Comparison of ENCODE assay signal across 1 cellular context in the genomic region with DNA sequence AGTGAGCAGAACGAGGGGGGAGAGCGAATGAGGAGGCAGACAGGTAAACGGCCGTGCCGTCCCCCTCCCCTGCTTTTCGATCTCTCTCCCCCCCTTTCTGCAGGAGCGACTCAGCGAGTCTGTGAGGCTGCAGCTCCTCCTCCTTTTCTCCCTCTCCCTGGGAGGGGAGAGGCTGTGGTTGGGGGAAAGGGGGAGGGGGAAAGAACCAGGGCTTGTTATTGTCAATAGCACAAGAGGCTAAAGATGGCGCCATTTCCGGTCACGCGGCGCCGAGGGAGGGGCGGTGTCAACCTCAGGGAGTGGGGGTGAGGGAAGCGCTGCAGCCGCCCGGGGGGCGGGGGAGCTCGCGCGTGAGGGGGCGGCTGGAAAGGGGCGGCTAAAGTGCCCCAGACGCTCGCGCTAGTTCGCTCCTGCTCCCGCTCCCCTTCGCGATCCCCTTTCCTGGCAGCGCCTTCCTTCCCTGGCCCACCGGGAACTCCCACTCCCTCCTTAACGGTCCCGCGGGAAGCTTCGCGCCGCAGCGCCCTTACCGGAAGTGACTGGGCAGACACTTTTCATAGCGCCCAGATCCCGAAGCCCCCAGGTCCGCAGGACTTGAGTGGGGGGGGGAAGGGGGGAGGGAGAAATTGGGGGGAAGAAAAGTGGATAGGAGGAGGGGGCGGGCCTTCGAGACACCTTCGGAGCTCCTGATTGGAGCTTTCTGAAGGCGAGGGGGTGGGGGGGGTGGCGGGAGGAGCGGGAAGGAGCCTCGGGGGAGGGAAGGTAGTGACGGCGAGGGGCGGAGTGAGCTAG.
TF ChIP-seq lines count a peak whose summit lies in the region.

A gene (minus strand): TSS at position 121 of the 792 bp plus-strand sequence. CDS start 324 bp downstream, outside the sequence.

TF ChIP-seq in HepG2, 621 proteins besides CTCF, POLR2A, EP300 and RAD21 (continued from another document and continues in another):
- TF ChIP-seq, protein P1, sequence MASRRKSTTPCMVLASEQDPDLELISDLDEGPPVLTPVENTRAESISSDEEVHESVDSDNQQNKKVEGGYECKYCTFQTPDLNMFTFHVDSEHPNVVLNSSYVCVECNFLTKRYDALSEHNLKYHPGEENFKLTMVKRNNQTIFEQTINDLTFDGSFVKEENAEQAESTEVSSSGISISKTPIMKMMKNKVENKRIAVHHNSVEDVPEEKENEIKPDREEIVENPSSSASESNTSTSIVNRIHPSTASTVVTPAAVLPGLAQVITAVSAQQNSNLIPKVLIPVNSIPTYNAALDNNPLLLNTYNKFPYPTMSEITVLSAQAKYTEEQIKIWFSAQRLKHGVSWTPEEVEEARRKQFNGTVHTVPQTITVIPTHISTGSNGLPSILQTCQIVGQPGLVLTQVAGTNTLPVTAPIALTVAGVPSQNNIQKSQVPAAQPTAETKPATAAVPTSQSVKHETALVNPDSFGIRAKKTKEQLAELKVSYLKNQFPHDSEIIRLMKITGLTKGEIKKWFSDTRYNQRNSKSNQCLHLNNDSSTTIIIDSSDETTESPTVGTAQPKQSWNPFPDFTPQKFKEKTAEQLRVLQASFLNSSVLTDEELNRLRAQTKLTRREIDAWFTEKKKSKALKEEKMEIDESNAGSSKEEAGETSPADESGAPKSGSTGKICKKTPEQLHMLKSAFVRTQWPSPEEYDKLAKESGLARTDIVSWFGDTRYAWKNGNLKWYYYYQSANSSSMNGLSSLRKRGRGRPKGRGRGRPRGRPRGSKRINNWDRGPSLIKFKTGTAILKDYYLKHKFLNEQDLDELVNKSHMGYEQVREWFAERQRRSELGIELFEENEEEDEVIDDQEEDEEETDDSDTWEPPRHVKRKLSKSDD (CRISPR knock-in tag; IDR thresholded peaks at IDR 0.05; ENCODE audit: low read depth), result no peak
- TF ChIP-seq, protein P2, sequence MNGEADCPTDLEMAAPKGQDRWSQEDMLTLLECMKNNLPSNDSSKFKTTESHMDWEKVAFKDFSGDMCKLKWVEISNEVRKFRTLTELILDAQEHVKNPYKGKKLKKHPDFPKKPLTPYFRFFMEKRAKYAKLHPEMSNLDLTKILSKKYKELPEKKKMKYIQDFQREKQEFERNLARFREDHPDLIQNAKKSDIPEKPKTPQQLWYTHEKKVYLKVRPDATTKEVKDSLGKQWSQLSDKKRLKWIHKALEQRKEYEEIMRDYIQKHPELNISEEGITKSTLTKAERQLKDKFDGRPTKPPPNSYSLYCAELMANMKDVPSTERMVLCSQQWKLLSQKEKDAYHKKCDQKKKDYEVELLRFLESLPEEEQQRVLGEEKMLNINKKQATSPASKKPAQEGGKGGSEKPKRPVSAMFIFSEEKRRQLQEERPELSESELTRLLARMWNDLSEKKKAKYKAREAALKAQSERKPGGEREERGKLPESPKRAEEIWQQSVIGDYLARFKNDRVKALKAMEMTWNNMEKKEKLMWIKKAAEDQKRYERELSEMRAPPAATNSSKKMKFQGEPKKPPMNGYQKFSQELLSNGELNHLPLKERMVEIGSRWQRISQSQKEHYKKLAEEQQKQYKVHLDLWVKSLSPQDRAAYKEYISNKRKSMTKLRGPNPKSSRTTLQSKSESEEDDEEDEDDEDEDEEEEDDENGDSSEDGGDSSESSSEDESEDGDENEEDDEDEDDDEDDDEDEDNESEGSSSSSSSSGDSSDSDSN (CRISPR knock-in tag; IDR thresholded peaks at IDR 0.05), result peak; percentile 15; the same call in 1 of the 2 replicates
- TF ChIP-seq ELF1 (CRISPR knock-in tag; IDR thresholded peaks at IDR 0.05) (peak; percentile 40; the same call in 1 of the 2 replicates), RXRA (CRISPR knock-in tag; IDR thresholded peaks at IDR 0.05) (0 out of 2 replicates have a peak, but pooled peaks have one; percentile 22), RBFOX2 (IDR thresholded peaks at IDR 0.05; ENCODE audit: low read depth, low read length) (peak; percentile 73), CHD2 (IDR thresholded peaks at IDR 0.05; ENCODE audit: low read depth, low read length) (peak; percentile 74), ZNF570 (CRISPR knock-in tag; IDR thresholded peaks at IDR 0.05; ENCODE audit: borderline replicate concordance) (no peak), ZNF292 (CRISPR knock-in tag; IDR thresholded peaks at IDR 0.05; ENCODE audit: borderline replicate concordance, low read depth) (0 out of 2 replicates have a peak, but pooled peaks have one; percentile 34), ZNF598 (CRISPR knock-in tag; IDR thresholded peaks at IDR 0.05; ENCODE audit: borderline replicate concordance) (no peak), ZNF816 (CRISPR knock-in tag; IDR thresholded peaks at IDR 0.05; ENCODE audit: borderline replicate concordance) (peak; percentile 66; the same call in 1 of the 2 replicates), NFKB2 (CRISPR knock-in tag; IDR thresholded peaks at IDR 0.05; ENCODE audit: borderline replicate concordance) (0 out of 2 replicates have a peak, but pooled peaks have one; percentile 28), ZNF556 (CRISPR knock-in tag; IDR thresholded peaks at IDR 0.05; ENCODE audit: borderline replicate concordance) (no peak; the same call in 1 of the 2 replicates), BHLHE40 (IDR thresholded peaks at IDR 0.05; ENCODE audit: low read length) (peak; percentile 74), PHF5A (CRISPR knock-in tag; IDR thresholded peaks at IDR 0.05; ENCODE audit: low read depth, unreplicated experiment) (peak; percentile 31), ZNF30 (CRISPR knock-in tag; IDR thresholded peaks at IDR 0.05) (no peak), PHF20 (CRISPR knock-in tag; IDR thresholded peaks at IDR 0.05) (peak; percentile 43; the same call in 1 of the 2 replicates), SAP130 (CRISPR knock-in tag; IDR thresholded peaks at IDR 0.05; ENCODE audit: low read depth) (peak; percentile 56), ZFYVE20 (CRISPR knock-in tag; IDR thresholded peaks at IDR 0.05; ENCODE audit: borderline replicate concordance, low read depth) (no peak), PAF1 (CRISPR knock-in tag; IDR thresholded peaks at IDR 0.05) (no peak), ZNF782 (CRISPR knock-in tag; IDR thresholded peaks at IDR 0.05; ENCODE audit: borderline replicate concordance) (no peak), FOXP1 (IDR thresholded peaks at IDR 0.05) (no peak), FOXP1 (CRISPR knock-in tag; IDR thresholded peaks at IDR 0.05) (peak; percentile 7; the same call in 1 of the 2 replicates), RAD51 (IDR thresholded peaks at IDR 0.05; ENCODE audit: borderline replicate concordance) (peak; percentile 23; the same call in 1 of the 2 replicates), CREM (IDR thresholded peaks at IDR 0.05) (peak; percentile 37; the same call in 1 of the 2 replicates), CREM (CRISPR knock-in tag; IDR thresholded peaks at IDR 0.05) (no peak), FOXA3 (CRISPR knock-in tag; IDR thresholded peaks at IDR 0.05) (peak; percentile 54; the same call in 1 of the 2 replicates)
- TF ChIP-seq, protein P3, sequence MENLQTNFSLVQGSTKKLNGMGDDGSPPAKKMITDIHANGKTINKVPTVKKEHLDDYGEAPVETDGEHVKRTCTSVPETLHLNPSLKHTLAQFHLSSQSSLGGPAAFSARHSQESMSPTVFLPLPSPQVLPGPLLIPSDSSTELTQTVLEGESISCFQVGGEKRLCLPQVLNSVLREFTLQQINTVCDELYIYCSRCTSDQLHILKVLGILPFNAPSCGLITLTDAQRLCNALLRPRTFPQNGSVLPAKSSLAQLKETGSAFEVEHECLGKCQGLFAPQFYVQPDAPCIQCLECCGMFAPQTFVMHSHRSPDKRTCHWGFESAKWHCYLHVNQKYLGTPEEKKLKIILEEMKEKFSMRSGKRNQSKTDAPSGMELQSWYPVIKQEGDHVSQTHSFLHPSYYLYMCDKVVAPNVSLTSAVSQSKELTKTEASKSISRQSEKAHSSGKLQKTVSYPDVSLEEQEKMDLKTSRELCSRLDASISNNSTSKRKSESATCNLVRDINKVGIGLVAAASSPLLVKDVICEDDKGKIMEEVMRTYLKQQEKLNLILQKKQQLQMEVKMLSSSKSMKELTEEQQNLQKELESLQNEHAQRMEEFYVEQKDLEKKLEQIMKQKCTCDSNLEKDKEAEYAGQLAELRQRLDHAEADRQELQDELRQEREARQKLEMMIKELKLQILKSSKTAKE (CRISPR knock-in tag; IDR thresholded peaks at IDR 0.05; ENCODE audit: borderline replicate concordance), result 0 out of 2 replicates have a peak, but pooled peaks have one; percentile 27
- TF ChIP-seq, protein P4, sequence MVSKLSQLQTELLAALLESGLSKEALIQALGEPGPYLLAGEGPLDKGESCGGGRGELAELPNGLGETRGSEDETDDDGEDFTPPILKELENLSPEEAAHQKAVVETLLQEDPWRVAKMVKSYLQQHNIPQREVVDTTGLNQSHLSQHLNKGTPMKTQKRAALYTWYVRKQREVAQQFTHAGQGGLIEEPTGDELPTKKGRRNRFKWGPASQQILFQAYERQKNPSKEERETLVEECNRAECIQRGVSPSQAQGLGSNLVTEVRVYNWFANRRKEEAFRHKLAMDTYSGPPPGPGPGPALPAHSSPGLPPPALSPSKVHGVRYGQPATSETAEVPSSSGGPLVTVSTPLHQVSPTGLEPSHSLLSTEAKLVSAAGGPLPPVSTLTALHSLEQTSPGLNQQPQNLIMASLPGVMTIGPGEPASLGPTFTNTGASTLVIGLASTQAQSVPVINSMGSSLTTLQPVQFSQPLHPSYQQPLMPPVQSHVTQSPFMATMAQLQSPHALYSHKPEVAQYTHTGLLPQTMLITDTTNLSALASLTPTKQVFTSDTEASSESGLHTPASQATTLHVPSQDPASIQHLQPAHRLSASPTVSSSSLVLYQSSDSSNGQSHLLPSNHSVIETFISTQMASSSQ (IDR thresholded peaks at IDR 0.05; ENCODE audit: low read depth), result 0 out of 2 replicates have a peak, but pooled peaks have one; percentile 16
- TF ChIP-seq, protein P4 (CRISPR knock-in tag; IDR thresholded peaks at IDR 0.05; ENCODE audit: borderline replicate concordance), result peak; percentile 43; the same call in 1 of the 2 replicates
- TF ChIP-seq, protein P5, sequence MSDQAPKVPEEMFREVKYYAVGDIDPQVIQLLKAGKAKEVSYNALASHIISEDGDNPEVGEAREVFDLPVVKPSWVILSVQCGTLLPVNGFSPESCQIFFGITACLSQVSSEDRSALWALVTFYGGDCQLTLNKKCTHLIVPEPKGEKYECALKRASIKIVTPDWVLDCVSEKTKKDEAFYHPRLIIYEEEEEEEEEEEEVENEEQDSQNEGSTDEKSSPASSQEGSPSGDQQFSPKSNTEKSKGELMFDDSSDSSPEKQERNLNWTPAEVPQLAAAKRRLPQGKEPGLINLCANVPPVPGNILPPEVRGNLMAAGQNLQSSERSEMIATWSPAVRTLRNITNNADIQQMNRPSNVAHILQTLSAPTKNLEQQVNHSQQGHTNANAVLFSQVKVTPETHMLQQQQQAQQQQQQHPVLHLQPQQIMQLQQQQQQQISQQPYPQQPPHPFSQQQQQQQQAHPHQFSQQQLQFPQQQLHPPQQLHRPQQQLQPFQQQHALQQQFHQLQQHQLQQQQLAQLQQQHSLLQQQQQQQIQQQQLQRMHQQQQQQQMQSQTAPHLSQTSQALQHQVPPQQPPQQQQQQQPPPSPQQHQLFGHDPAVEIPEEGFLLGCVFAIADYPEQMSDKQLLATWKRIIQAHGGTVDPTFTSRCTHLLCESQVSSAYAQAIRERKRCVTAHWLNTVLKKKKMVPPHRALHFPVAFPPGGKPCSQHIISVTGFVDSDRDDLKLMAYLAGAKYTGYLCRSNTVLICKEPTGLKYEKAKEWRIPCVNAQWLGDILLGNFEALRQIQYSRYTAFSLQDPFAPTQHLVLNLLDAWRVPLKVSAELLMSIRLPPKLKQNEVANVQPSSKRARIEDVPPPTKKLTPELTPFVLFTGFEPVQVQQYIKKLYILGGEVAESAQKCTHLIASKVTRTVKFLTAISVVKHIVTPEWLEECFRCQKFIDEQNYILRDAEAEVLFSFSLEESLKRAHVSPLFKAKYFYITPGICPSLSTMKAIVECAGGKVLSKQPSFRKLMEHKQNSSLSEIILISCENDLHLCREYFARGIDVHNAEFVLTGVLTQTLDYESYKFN (CRISPR knock-in tag; conservative IDR thresholded peaks at IDR 0.05), result peak; percentile 53
- TF ChIP-seq, protein P6, sequence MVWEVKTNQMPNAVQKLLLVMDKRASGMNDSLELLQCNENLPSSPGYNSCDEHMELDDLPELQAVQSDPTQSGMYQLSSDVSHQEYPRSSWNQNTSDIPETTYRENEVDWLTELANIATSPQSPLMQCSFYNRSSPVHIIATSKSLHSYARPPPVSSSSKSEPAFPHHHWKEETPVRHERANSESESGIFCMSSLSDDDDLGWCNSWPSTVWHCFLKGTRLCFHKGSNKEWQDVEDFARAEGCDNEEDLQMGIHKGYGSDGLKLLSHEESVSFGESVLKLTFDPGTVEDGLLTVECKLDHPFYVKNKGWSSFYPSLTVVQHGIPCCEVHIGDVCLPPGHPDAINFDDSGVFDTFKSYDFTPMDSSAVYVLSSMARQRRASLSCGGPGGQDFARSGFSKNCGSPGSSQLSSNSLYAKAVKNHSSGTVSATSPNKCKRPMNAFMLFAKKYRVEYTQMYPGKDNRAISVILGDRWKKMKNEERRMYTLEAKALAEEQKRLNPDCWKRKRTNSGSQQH (CRISPR knock-in tag; IDR thresholded peaks at IDR 0.05; ENCODE audit: low read depth), result no peak
- TF ChIP-seq, protein P7, sequence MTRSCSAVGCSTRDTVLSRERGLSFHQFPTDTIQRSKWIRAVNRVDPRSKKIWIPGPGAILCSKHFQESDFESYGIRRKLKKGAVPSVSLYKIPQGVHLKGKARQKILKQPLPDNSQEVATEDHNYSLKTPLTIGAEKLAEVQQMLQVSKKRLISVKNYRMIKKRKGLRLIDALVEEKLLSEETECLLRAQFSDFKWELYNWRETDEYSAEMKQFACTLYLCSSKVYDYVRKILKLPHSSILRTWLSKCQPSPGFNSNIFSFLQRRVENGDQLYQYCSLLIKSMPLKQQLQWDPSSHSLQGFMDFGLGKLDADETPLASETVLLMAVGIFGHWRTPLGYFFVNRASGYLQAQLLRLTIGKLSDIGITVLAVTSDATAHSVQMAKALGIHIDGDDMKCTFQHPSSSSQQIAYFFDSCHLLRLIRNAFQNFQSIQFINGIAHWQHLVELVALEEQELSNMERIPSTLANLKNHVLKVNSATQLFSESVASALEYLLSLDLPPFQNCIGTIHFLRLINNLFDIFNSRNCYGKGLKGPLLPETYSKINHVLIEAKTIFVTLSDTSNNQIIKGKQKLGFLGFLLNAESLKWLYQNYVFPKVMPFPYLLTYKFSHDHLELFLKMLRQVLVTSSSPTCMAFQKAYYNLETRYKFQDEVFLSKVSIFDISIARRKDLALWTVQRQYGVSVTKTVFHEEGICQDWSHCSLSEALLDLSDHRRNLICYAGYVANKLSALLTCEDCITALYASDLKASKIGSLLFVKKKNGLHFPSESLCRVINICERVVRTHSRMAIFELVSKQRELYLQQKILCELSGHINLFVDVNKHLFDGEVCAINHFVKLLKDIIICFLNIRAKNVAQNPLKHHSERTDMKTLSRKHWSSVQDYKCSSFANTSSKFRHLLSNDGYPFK (CRISPR knock-in tag; IDR thresholded peaks at IDR 0.05; ENCODE audit: borderline replicate concordance), result no peak
- TF ChIP-seq, protein P8, sequence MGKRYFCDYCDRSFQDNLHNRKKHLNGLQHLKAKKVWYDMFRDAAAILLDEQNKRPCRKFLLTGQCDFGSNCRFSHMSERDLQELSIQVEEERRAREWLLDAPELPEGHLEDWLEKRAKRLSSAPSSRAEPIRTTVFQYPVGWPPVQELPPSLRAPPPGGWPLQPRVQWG (CRISPR knock-in tag; IDR thresholded peaks at IDR 0.05; ENCODE audit: borderline replicate concordance, low read depth), result no peak
